ENCODE assay signal across 8 cellular contexts in the genomic region with DNA sequence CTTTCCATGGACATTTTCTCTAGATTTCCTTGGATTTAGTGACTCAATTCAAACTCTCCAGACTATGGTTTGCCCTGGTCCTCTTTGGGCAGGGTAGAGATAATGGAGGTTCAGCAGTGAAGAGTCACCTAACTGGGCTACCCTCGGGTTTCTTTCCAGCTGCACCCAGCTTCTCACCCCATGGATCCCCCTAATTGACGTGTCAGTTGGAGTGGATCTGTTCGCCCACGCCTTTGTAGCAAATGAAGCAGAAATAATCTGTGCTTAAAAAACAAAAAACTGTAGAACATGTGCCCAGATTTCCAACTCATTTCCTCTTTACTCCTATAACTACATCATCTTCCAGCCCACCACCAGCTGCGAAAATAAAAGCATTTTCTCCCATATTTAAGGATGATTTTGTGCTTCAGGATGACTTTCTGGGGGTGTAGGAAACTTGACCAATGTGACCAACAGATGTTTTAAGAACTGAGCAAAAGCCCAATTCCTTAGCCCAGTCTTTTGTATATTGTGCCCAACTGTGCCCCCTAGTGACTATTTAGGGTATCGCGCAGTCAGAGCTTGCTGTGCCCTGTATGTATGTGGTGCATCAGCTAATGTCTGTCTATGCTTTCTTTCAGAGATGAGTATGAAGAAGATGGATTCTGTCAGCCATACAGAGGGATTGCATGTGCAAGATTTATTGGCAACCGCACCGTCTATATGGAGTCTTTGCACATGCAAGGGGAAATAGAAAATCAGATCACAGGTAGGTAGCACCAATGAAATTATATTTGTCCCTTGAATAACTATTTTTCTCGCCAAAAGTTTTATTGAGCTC.
DNase-seq lines count a peak whose midpoint lies in the region; ATAC-seq lines count a peak whose summit lies in the region.

No MANE protein-coding gene starts in this region.

- peak overlapping the region in 1 of 2 experiments; percentile 82 for H3K18ac ChIP-seq in mesenchymal stem cell (ENCODE audit: low read depth in 1 of 2, low read length in 2 of 2)

- H4K91ac ChIP-seq in mesenchymal stem cell (ENCODE audit: low read length), result no peak overlapping the region

- peak overlapping the region in 1 of 2 experiments; percentile 86 for H3K4ac ChIP-seq in mesenchymal stem cell (ENCODE audit: low read depth in 1 of 2, low read length in 2 of 2)

- peaks cover 10% of the 10 kb centered on the region for H3K4me1 ChIP-seq in mesenchymal stem cell (ENCODE audit: control insufficient read depth, insufficient read depth, low read depth, low read length)

- no peaks in the 10 kb centered on the region for H3K9me3 ChIP-seq in mesenchymal stem cell (ENCODE audit: control insufficient read depth, low read length)

- H2BK5ac ChIP-seq in mesenchymal stem cell (ENCODE audit: low read depth, low read length, poor library complexity, severe bottlenecking), result peak overlapping the region; percentile 84

- peak overlapping the region in 1 of 2 experiments; percentile 31 for H2BK12ac ChIP-seq in mesenchymal stem cell (ENCODE audit: low read length in 2 of 2)

- peaks cover 3 to 24% of the 10 kb centered on the region in 2 experiments for H3K36me3 ChIP-seq in mesenchymal stem cell (ENCODE audit: control insufficient read depth in 1 of 2, insufficient read depth in 2 of 2, low read depth in 1 of 2, low read length in 2 of 2)

- H3K79me1 ChIP-seq in mesenchymal stem cell (replicated peaks; ENCODE audit: low read length, poor library complexity, severe bottlenecking), result peaks cover 1% of the 10 kb centered on the region

- no peak overlapping the region for H4K8ac ChIP-seq in mesenchymal stem cell (ENCODE audit: low read length)

- H2BK120ac ChIP-seq in mesenchymal stem cell (ENCODE audit: low read depth, low read length), result peak overlapping the region; percentile 50

- H2AFZ ChIP-seq in mesenchymal stem cell (ENCODE audit: low read depth, low read length), result no peak overlapping the region

- no peak overlapping the region for H2BK15ac ChIP-seq in mesenchymal stem cell (ENCODE audit: low read depth, poor library complexity, severe bottlenecking)

- H3K4me2 ChIP-seq in mesenchymal stem cell (ENCODE audit: low read length, poor library complexity, severe bottlenecking), result no peak overlapping the region

- no peak overlapping the region for H3K4me3 ChIP-seq in mesenchymal stem cell (ENCODE audit: insufficient read depth in 1 of 2, low read depth in 1 of 2, low read length in 2 of 2)

- no peaks in the 10 kb centered on the region for H3K27me3 ChIP-seq in mesenchymal stem cell (ENCODE audit: control insufficient read depth in 1 of 2, insufficient read depth in 1 of 2, low read length in 2 of 2)

- peak overlapping the region; percentile 82 for H3K27ac ChIP-seq in mesenchymal stem cell (ENCODE audit: low read length, poor library complexity, severe bottlenecking)

- H3K9ac ChIP-seq in mesenchymal stem cell (ENCODE audit: low read length), result peak overlapping the region; percentile 64

- DNase-seq in AG08396 (ENCODE audit: low spot score), result peak; percentile 66
- peak; percentile 24 to 81 for DNase-seq in NCI-H526 (lab: John Stamatoyannopoulos, UW)
- peak; percentile 77 to 81 for DNase-seq in activated CD4-positive, alpha-beta T cell treated with anti-CD3 and anti-CD28 coated beads, Interleukin-2, amount 50 U/mL, for 48 hours
- peak; percentile 40 for DNase-seq in effector CD8-positive, alpha-beta T cell (lab: John Stamatoyannopoulos, UW)
- DNase-seq in mesenchymal stem cell, result peak; percentile 83
- peak; percentile 12 to 28 for DNase-seq in stimulated activated CD8-positive, alpha-beta memory T cell treated with anti-CD3 and anti-CD28 coated beads, Interleukin-15, amount 100 ng/mL, for 48 hours (ENCODE audit: low read depth in 2 of 2)

- peak; percentile 57 for ATAC-seq in GM18858 (IDR thresholded peaks at IDR 0.05; ENCODE audit: unreplicated experiment)
- ATAC-seq in HG03439 (IDR thresholded peaks at IDR 0.05; ENCODE audit: unreplicated experiment), result peak; percentile 69

- WGBS in mesenchymal stem cell, result 51% methylated on average over 8 of the region's 10 CpGs

- H3K23ac ChIP-seq in mesenchymal stem cell (ENCODE audit: low read length in 2 of 2), result no peak overlapping the region

- H2AK5ac ChIP-seq in mesenchymal stem cell (ENCODE audit: low read length, severe bottlenecking), result peak overlapping the region; percentile 57

- H3K14ac ChIP-seq in mesenchymal stem cell (ENCODE audit: low read length in 2 of 2), result no peak overlapping the region

Comparison
In these comparisons a context has a peak if more than half of its experiments do, and no peak if none do; other contexts are left out.
1. DNase-seq: peak in every context shown above with its lines; median percentile 83 in mesenchymal stem cell; 79 in activated CD4-positive, alpha-beta T cell treated with anti-CD3 and anti-CD28 coated beads, Interleukin-2, amount 50 U/mL, for 48 hours; 66 in AG08396; 52 in NCI-H526; 40 in effector CD8-positive, alpha-beta T cell; 20 in stimulated activated CD8-positive, alpha-beta memory T cell treated with anti-CD3 and anti-CD28 coated beads, Interleukin-15, amount 100 ng/mL, for 48 hours.